Comparison of ENCODE assay signal across 8 cellular contexts in the genomic region with DNA sequence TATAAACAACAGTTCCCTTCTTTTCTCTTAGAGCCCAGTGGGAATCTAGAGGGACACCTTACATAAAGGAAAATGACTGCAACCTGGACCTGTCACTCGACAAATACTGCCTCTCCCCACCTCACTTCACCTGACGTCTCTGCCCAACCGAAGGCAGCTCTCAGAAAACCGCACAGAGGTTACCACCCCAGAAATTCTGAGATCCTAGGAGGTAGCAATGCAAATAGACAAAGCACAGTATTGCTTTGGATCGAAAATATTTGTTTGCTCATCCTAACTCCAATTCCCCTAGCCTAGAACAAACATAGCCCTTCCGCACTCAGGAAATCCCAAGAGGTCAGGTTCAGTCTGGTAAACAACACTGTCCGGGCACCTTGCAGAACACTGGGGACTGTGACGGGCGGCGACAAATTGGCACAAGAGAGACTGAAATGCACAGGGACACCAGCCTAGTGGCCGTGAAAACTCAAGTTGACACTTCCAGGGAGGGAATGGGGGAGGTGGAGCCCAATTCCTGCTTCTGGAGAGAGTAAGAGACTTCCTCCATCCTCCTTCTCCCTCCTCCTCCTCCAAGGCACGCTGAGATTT. TPM values are rescaled to one million over a fixed set of nuclear protein-coding genes. Genes with fewer than 3 reads are reported as not detected.
DNase-seq lines count a peak whose midpoint lies in the region; ATAC-seq, FAIRE-seq and TF ChIP-seq lines count a peak whose summit lies in the region.

No MANE protein-coding gene starts in this region.

- in situ Hi-C loops in T47D (cut with HindIII; ENCODE audit: low pct_unique_long_range_greater_than_20kb, low sequenced_read_pairs): no loop called here

- ATAC-seq in GM18508 (IDR thresholded peaks at IDR 0.05; ENCODE audit: insufficient read depth, unreplicated experiment) (peak; percentile 38), HG02973 (IDR thresholded peaks at IDR 0.05; ENCODE audit: unreplicated experiment) (peak; percentile 39)
- peak; percentile 9 for ATAC-seq in stimulated activated naive CD8-positive, alpha-beta T cell treated with anti-CD3 and anti-CD28 coated beads, Interleukin-15, Interleukin-2, amounts not matched to agents 100 U/mL and 50 U/mL, for 24 hours

- H3K36me3 ChIP-seq in kidney (ENCODE audit: control insufficient read depth in 1 of 2, insufficient read depth in 2 of 2, low read length in 2 of 2): peaks cover 0 to 4% of the 10 kb centered on the region in 2 donors

- H3K9ac ChIP-seq in kidney (ENCODE audit: low read length in 2 of 2): peak overlapping the region; percentile 67 to 84

- no peak for TF ChIP-seq CTCF in kidney (IDR thresholded peaks at IDR 0.05; ENCODE audit: borderline replicate concordance, extremely low read depth, insufficient read depth)

- peaks cover 9 to 14% of the 10 kb centered on the region in 2 donors for H3K4me1 ChIP-seq in kidney (ENCODE audit: control insufficient read depth in 1 of 2, insufficient read depth in 1 of 2, low read depth in 1 of 2, low read length in 2 of 2)

- peak overlapping the region; percentile 87 to 92 for H3K27ac ChIP-seq in kidney (ENCODE audit: low read depth in 2 of 2, low read length in 2 of 2)

- H3K9me3 ChIP-seq in kidney (ENCODE audit: control insufficient read depth in 1 of 2, low read length in 2 of 2): peaks cover 6 to 18% of the 10 kb centered on the region in 2 donors

- H3K4me3 ChIP-seq in kidney (ENCODE audit: low read length in 2 of 2): peak overlapping the region; percentile 93 to 99

- DNase-seq in AG08395 (ENCODE audit: low spot score) (peak; percentile 5), NCI-H748 treated with DMSO at 0.1 percent for 48 hours (lab: John Stamatoyannopoulos, UW) (peak; percentile 96), T47D (ENCODE audit: low read depth in 1 of 2, low spot score in 1 of 2) (peak; percentile 75 to 97), kidney (no peak), hepatic stellate cell (ENCODE audit: low spot score) (no peak)
- DNase-seq in stimulated activated naive CD8-positive, alpha-beta T cell treated with anti-CD3 and anti-CD28 coated beads, Interleukin-15, Interleukin-2, amounts not matched to agents 100 U/mL and 50 U/mL, for 24 hours: no peak

- FAIRE-seq in kidney (lab: Jason Lieb, UNC): no peak

- intact Hi-C loops in kidney (cut with DNase I): no loop called here

RNA-seq across cellular contexts. Expression of a gene that starts 0.4 kb away (rescaled TPM):
- total RNA-seq in kidney: 88.9 TPM
- 14.5 TPM for polyA plus RNA-seq in kidney (ENCODE audit: insufficient read depth, low read depth, low replicate concordance)

RNA-seq across cellular contexts. Expression of a gene that starts 43.9 kb away (rescaled TPM):
- total RNA-seq in kidney: 7.9 TPM
- 4.2 TPM for polyA plus RNA-seq in kidney (ENCODE audit: insufficient read depth, low read depth, low replicate concordance)

Comparison
In these comparisons a context has a peak if more than half of its experiments do, and no peak if none do; other contexts are left out.
1. DNase-seq: peak in AG08395 (single experiment), NCI-H748 treated with DMSO at 0.1 percent for 48 hours (single experiment) and T47D (2 of 2); none in kidney (single experiment), stimulated activated naive CD8-positive, alpha-beta T cell treated with anti-CD3 and anti-CD28 coated beads, Interleukin-15, Interleukin-2, amounts not matched to agents 100 U/mL and 50 U/mL, for 24 hours (single experiment) and hepatic stellate cell (single experiment).
2. Peak in every context shown above with its lines, with median percentiles within 50 percentile points of each other: ATAC-seq.